ENCODE assay signal across 34 cellular contexts in genomic region chr6:125338381-125338780, GRCh38. TPM values are rescaled to one million over a fixed set of nuclear protein-coding genes. Genes with fewer than 3 reads are reported as not detected.
DNase-seq lines count a peak whose midpoint lies in the region; ATAC-seq and TF ChIP-seq lines count a peak whose summit lies in the region.
"Had no signal": no experiment of that assay in that cellular context is flagged by ENCODE, and none has a peak within 500 bp of the region (broad histone marks: within the 10 kb centered on the region; RNA-seq: fewer than 3 reads in every experiment).

No MANE protein-coding gene starts in this region.

- intact Hi-C loops in cardiac septum (cut with DNase I) (no loop called here), left ventricle myocardium inferior (cut with micrococcal nuclease) (no loop called here), left cardiac atrium (cut with DNase I) (no loop called here), natural killer cell (cut with micrococcal nuclease) (no loop called here), CD14-positive monocyte (cut with micrococcal nuclease) (no loop called here)

- TF ChIP-seq CTCF in cardiac muscle cell (IDR thresholded peaks at IDR 0.05; ENCODE audit: low read depth, low read length) (no peak), left ventricle myocardium inferior (IDR thresholded peaks at IDR 0.05; ENCODE audit: borderline replicate concordance) (no peak), natural killer cell (IDR thresholded peaks at IDR 0.05) (no peak), CD14-positive monocyte (IDR thresholded peaks at IDR 0.05) (no peak)

- H3K27ac ChIP-seq in cardiac muscle cell (peak overlapping the region; percentile 8), left ventricle myocardium inferior (replicated peaks) (peak overlapping the region; percentile 87), trophoblast cell (ENCODE audit: low read depth, low read length) (no peak overlapping the region)
- H3K27ac ChIP-seq: 22Rv1; A549; BLaER1; BLaER1 treated with 17β-estradiol and CSF1 and Interleukin-3, amounts not matched to agents 10 nM and 100 nM; C4-2B had no signal

- H3K23ac ChIP-seq in trophoblast cell (ENCODE audit: low read length), result peak overlapping the region; percentile 80

- no peak overlapping the region for H4K91ac ChIP-seq in trophoblast cell (ENCODE audit: low read depth, low read length)

- no peaks in the 10 kb centered on the region for H3K27me3 ChIP-seq in cardiac muscle cell
- no peaks in the 10 kb centered on the region for H3K27me3 ChIP-seq in left ventricle myocardium inferior (ENCODE audit: low read depth)
- H3K27me3 ChIP-seq in trophoblast cell (ENCODE audit: insufficient read depth, low read length), result no peaks in the 10 kb centered on the region
- H3K27me3 ChIP-seq: BLaER1; BLaER1 treated with 17β-estradiol and CSF1 and Interleukin-3, amounts not matched to agents 10 nM and 100 nM had no signal

- H3K79me2 ChIP-seq in trophoblast cell (ENCODE audit: control insufficient read depth, insufficient read depth, low read length, poor library complexity), result no peaks in the 10 kb centered on the region

- H2AK5ac ChIP-seq in trophoblast cell (ENCODE audit: low read length), result no peak overlapping the region

- H3K27me3 Mint-ChIP-seq in natural killer cell treated with Interleukin-12 subunit alpha and Interleukin-12 subunit beta and Interleukin-15 and Interleukin-18, amount 100 ng/mL, for 72 hours, result peaks cover 22 to 37% of the 10 kb centered on the region in 2 donors
- H3K27me3 Mint-ChIP-seq in natural killer cell (ENCODE audit: low read depth in 2 of 2) (peaks cover 18 to 59% of the 10 kb centered on the region in 2 donors), CD14-positive monocyte (ENCODE audit: low read depth in 3 of 3) (peaks cover 3 to 17% (median 6%) of the 10 kb centered on the region in 3 donors)

- H3K18ac ChIP-seq in trophoblast cell (ENCODE audit: low read length), result no peak overlapping the region

- no peak overlapping the region for H3K4me3 Mint-ChIP-seq in natural killer cell treated with Interleukin-12 subunit alpha and Interleukin-12 subunit beta and Interleukin-15 and Interleukin-18, amount 100 ng/mL, for 72 hours
- H3K4me3 Mint-ChIP-seq in natural killer cell, result no peak overlapping the region
- no peak overlapping the region for H3K4me3 Mint-ChIP-seq in CD14-positive monocyte
- H3K4me3 Mint-ChIP-seq: B cell; CD4-positive, alpha-beta memory T cell; CD4-positive, alpha-beta T cell; CD4-positive, CD25-positive, alpha-beta regulatory T cell; CD8-positive, alpha-beta memory T cell; CD8-positive, alpha-beta T cell had no signal

- no peak overlapping the region for H4K8ac ChIP-seq in trophoblast cell (ENCODE audit: low read depth, low read length)

- H4K12ac ChIP-seq in trophoblast cell (ENCODE audit: low read depth, low read length), result no peak overlapping the region

- H2BK120ac ChIP-seq in trophoblast cell (ENCODE audit: insufficient read depth, low read length, poor library complexity), result no peak overlapping the region

- H3K9ac ChIP-seq in trophoblast cell (ENCODE audit: low read length), result no peak overlapping the region
- H3K9ac ChIP-seq: BLaER1; BLaER1 treated with 17β-estradiol and CSF1 and Interleukin-3, amounts not matched to agents 10 nM and 100 nM had no signal

- H3K4ac ChIP-seq in trophoblast cell (ENCODE audit: low read depth, low read length), result no peak overlapping the region

- H3K36me3 ChIP-seq in cardiac muscle cell (no peaks in the 10 kb centered on the region), left ventricle myocardium inferior (no peaks in the 10 kb centered on the region), trophoblast cell (ENCODE audit: control insufficient read depth in 1 of 2, insufficient read depth in 2 of 2, low read length in 2 of 2) (no peaks in the 10 kb centered on the region)
- H3K36me3 ChIP-seq: BE2C; BLaER1; BLaER1 treated with 17β-estradiol and CSF1 and Interleukin-3, amounts not matched to agents 10 nM and 100 nM had no signal

- no peaks in the 10 kb centered on the region for H3K79me1 ChIP-seq in trophoblast cell (ENCODE audit: low read length)

- H2BK12ac ChIP-seq in trophoblast cell (ENCODE audit: low read length), result no peak overlapping the region

- no peak overlapping the region for H2AFZ ChIP-seq in trophoblast cell (ENCODE audit: insufficient read depth, low read length, poor library complexity)

- H3K9me3 ChIP-seq in cardiac muscle cell (ENCODE audit: low read depth), result no peaks in the 10 kb centered on the region
- H3K9me3 ChIP-seq in left ventricle myocardium inferior (replicated peaks), result peaks cover 9% of the 10 kb centered on the region
- H3K9me3 ChIP-seq in trophoblast cell (ENCODE audit: insufficient read depth, low read depth, low read length), result no peaks in the 10 kb centered on the region
- H3K9me3 ChIP-seq: A549, BE2C, Caco-2 had no signal

- H3K4me3 ChIP-seq in cardiac muscle cell (no peak overlapping the region), left ventricle myocardium inferior (no peak overlapping the region), trophoblast cell (ENCODE audit: low read depth, low read length) (no peak overlapping the region)
- H3K4me3 ChIP-seq: A549; BLaER1; BLaER1 treated with 17β-estradiol and CSF1 and Interleukin-3, amounts not matched to agents 10 nM and 100 nM had no signal

- no peaks in the 10 kb centered on the region for H3K9me3 Mint-ChIP-seq in natural killer cell treated with Interleukin-12 subunit alpha and Interleukin-12 subunit beta and Interleukin-15 and Interleukin-18, amount 100 ng/mL, for 72 hours
- H3K9me3 Mint-ChIP-seq in natural killer cell (no peaks in the 10 kb centered on the region), CD14-positive monocyte (peaks cover 0 to 6% (median 0%) of the 10 kb centered on the region in 7 donors)
- H3K9me3 Mint-ChIP-seq: CD4-positive, alpha-beta T cell; CD8-positive, alpha-beta memory T cell; CD8-positive, alpha-beta T cell had no signal

- peak in 1 of 2 donors; percentile 55 for DNase-seq in cardiac muscle cell (ENCODE audit: low read depth in 1 of 2, low spot score in 1 of 2)
- DNase-seq in cardiac septum (ENCODE audit: low spot score), result no peak
- no peak for DNase-seq in left ventricle myocardium inferior
- DNase-seq in left cardiac atrium, result no peak
- DNase-seq in natural killer cell treated with Interleukin-12 subunit alpha and Interleukin-12 subunit beta and Interleukin-15 and Interleukin-18, amount 100 ng/mL, for 72 hours (ENCODE audit: low spot score), result peak; percentile 51
- no peak for DNase-seq in natural killer cell
- DNase-seq in trophoblast cell, result no peak
- no peak for DNase-seq in CD14-positive monocyte (ENCODE audit: low spot score)
- DNase-seq: 8988T; ACHN; AML-193; BE2C; C1 segment of cervical spinal cord; Caco-2; Calu3; CD4-positive, alpha-beta memory T cell; CD4-positive, alpha-beta T cell; CD4-positive, CD25-positive, alpha-beta regulatory T cell; CD8-positive, alpha-beta memory T cell; CD8-positive, alpha-beta T cell; COR-L47; DMS 273 treated with DMSO at 0.1 percent for 48 hours; DMS153; DMS53; DMS79; DMS79 treated with DMSO at 0.1 percent for 48 hours; DND-41; EL had no signal

- H3K27ac Mint-ChIP-seq in natural killer cell treated with Interleukin-12 subunit alpha and Interleukin-12 subunit beta and Interleukin-15 and Interleukin-18, amount 100 ng/mL, for 72 hours, result no peak overlapping the region
- H3K27ac Mint-ChIP-seq in natural killer cell (no peak overlapping the region), CD14-positive monocyte (no peak overlapping the region)
- H3K27ac Mint-ChIP-seq: B cell; CD4-positive, alpha-beta memory T cell; CD4-positive, alpha-beta T cell; CD4-positive, CD25-positive, alpha-beta regulatory T cell; CD8-positive, alpha-beta memory T cell; CD8-positive, alpha-beta T cell had no signal

- H3K14ac ChIP-seq in trophoblast cell (ENCODE audit: low read length), result no peak overlapping the region

- no peak overlapping the region for H2BK5ac ChIP-seq in trophoblast cell (ENCODE audit: low read depth, low read length, poor library complexity)

- no peaks in the 10 kb centered on the region for H3K36me3 Mint-ChIP-seq in natural killer cell treated with Interleukin-12 subunit alpha and Interleukin-12 subunit beta and Interleukin-15 and Interleukin-18, amount 100 ng/mL, for 72 hours
- H3K36me3 Mint-ChIP-seq in natural killer cell (no peaks in the 10 kb centered on the region), CD14-positive monocyte (no peaks in the 10 kb centered on the region)
- H3K36me3 Mint-ChIP-seq: CD4-positive, alpha-beta memory T cell; CD4-positive, CD25-positive, alpha-beta regulatory T cell; CD8-positive, alpha-beta memory T cell; CD8-positive, alpha-beta T cell had no signal

- ATAC-seq in left cardiac atrium (no peak), natural killer cell (no peak)
- no peak for ATAC-seq in natural killer cell treated with Interleukin-12 subunit alpha and Interleukin-12 subunit beta and Interleukin-15 and Interleukin-18, amount 100 ng/mL, for 72 hours
- ATAC-seq: A549; CD8-positive, alpha-beta T cell had no signal

- no peak overlapping the region for H3K4me2 ChIP-seq in trophoblast cell (ENCODE audit: low read length)
- H3K4me2 ChIP-seq: A549; BLaER1; BLaER1 treated with 17β-estradiol and CSF1 and Interleukin-3, amounts not matched to agents 10 nM and 100 nM had no signal

- H3K4me1 Mint-ChIP-seq in natural killer cell treated with Interleukin-12 subunit alpha and Interleukin-12 subunit beta and Interleukin-15 and Interleukin-18, amount 100 ng/mL, for 72 hours (ENCODE audit: low read depth in 2 of 2), result no peaks in the 10 kb centered on the region
- H3K4me1 Mint-ChIP-seq in natural killer cell (no peaks in the 10 kb centered on the region), CD14-positive monocyte (no peaks in the 10 kb centered on the region)
- H3K4me1 Mint-ChIP-seq: B cell; CD4-positive, alpha-beta memory T cell; CD4-positive, CD25-positive, alpha-beta regulatory T cell; CD8-positive, alpha-beta memory T cell had no signal

- H3K4me1 ChIP-seq in cardiac muscle cell (ENCODE audit: low read depth), result peaks cover 26% of the 10 kb centered on the region
- H3K4me1 ChIP-seq in left ventricle myocardium inferior, result peaks cover 25% of the 10 kb centered on the region
- no peaks in the 10 kb centered on the region for H3K4me1 ChIP-seq in trophoblast cell (ENCODE audit: control insufficient read depth in 1 of 2, insufficient read depth in 2 of 2, low read length in 2 of 2)
- H3K4me1 ChIP-seq: A549, BE2C, Caco-2 had no signal

RNA-seq across cellular contexts. Expression of gene HDDC2, which starts 36.6 kb away (rescaled TPM):
- total RNA-seq in cardiac muscle cell (107 and 136 TPM in 2 replicates), cardiac septum (88.8 TPM), left ventricle myocardium inferior (87.9 TPM), left cardiac atrium (10 to 100 TPM; 78.1 to 80.3 TPM), natural killer cell (10 to 100 TPM; 53.5 to 87.5 (median 57.3) TPM)
- polyA plus RNA-seq in cardiac muscle cell (169 and 201 TPM in 2 replicates), CD14-positive monocyte (10 to 100 TPM; 42.6 to 59.9 TPM)
- total RNA-seq in natural killer cell treated with Interleukin-12 subunit alpha and Interleukin-12 subunit beta and Interleukin-15 and Interleukin-18, amount 100 ng/mL, for 72 hours, result 10 to 100 TPM; 36.8 to 44.0 TPM
- 44.4 and 47.3 TPM in 2 replicates for polyA plus RNA-seq in trophoblast cell (2013)
